ENCODE assay signal across 21 cellular contexts in genomic region chr14:31194095-31194494, GRCh38. TPM values are rescaled to one million over a fixed set of nuclear protein-coding genes. Genes with fewer than 3 reads are reported as not detected.
DNase-seq lines count a peak whose midpoint lies in the region; ATAC-seq, FAIRE-seq and TF ChIP-seq lines count a peak whose summit lies in the region.
"Had no signal": no experiment of that assay in that cellular context is flagged by ENCODE, and none has a peak within 500 bp of the region (broad histone marks: within the 10 kb centered on the region; RNA-seq: fewer than 3 reads in every experiment).

No MANE protein-coding gene starts in this region.

- TF ChIP-seq CTCF in CD4-positive, alpha-beta T cell (IDR thresholded peaks at IDR 0.05), result no peak
- no peak for TF ChIP-seq CTCF in HCT116 (IDR thresholded peaks at IDR 0.05 in 2 of 3, conservative IDR thresholded peaks at IDR 0.05 in 1 of 3; ENCODE audit: borderline replicate concordance in 1 of 3, insufficient read depth in 1 of 3, low read depth in 2 of 3, low read length in 2 of 3)
- no peak for TF ChIP-seq CTCF in fibroblast of lung (conservative IDR thresholded peaks at IDR 0.05 in 1 of 2, IDR thresholded peaks at IDR 0.05 in 1 of 2; ENCODE audit: low read depth in 1 of 2, low read length in 2 of 2)
- no peak for TF ChIP-seq CTCF in hepatocyte (IDR thresholded peaks at IDR 0.05; ENCODE audit: poor library complexity)

- H3K4me1 ChIP-seq in HCT116 (ENCODE audit: control insufficient read depth in 1 of 2, insufficient read depth in 2 of 2, low read length in 2 of 2), result peaks cover 58 to 60% of the 10 kb centered on the region in 2 experiments
- H3K4me1 ChIP-seq in fibroblast of lung (ENCODE audit: control insufficient read depth, extremely low read depth, insufficient read depth, low read length), result peaks cover 13% of the 10 kb centered on the region
- H3K4me1 ChIP-seq in hepatocyte (ENCODE audit: insufficient read depth), result peaks cover 7% of the 10 kb centered on the region

- CTCF ChIA-PET in CD4-positive, alpha-beta T cell (lab: Charles Lee), result interaction anchor here (0.8 to 2.3 kb wide), 2 partner anchors 13 to 20 kb away, joined by 3 to 8 read pairs; partner anchors contain the start of gene HECTD1
- CTCF ChIA-PET in HCT116 (lab: Charles Lee), result interaction anchor here (1.0 kb wide), 1 partner anchor 13 kb away, joined by 3 read pairs; no protein-coding TSS in a partner anchor

- no peak for TF ChIP-seq POLR2A in HCT116 (IDR thresholded peaks at IDR 0.05; ENCODE audit: borderline replicate concordance, extremely low read depth, insufficient read depth, insufficient read length)

- no TSS peak for BruUV-seq in HCT116 (replicated peaks; lab: Mats Ljungman, UMichigan)

- H4K20me1 ChIP-seq in HCT116 (ENCODE audit: insufficient read depth), result peaks cover 3% of the 10 kb centered on the region; the same call in 1 of the 2 replicates
- H4K20me1 ChIP-seq in fibroblast of lung (ENCODE audit: control insufficient read depth, extremely low read depth, insufficient read depth, low read length), result no peaks in the 10 kb centered on the region
- H4K20me1 ChIP-seq in hepatocyte (ENCODE audit: insufficient read depth, poor library complexity, severe bottlenecking), result peaks cover 60% of the 10 kb centered on the region

- no peaks in the 10 kb centered on the region for H3K27me3 Mint-ChIP-seq in CD4-positive, alpha-beta T cell
- no peaks in the 10 kb centered on the region for H3K27me3 Mint-ChIP-seq in activated T-helper 17 cell treated with anti-CD3 and anti-CD28 coated beads, Interleukin-2, amount 50 U/mL, for 72 hours
- H3K27me3 Mint-ChIP-seq: dendritic cell treated with granulocyte-macrophage colony-stimulating factor and Interleukin-4, amounts not matched to agents 40 ng/mL and 50 ng/mL, for 4 days had no signal

- H3K79me2 ChIP-seq in HCT116 (ENCODE audit: insufficient read depth, low read length) (peaks cover 100% of the 10 kb centered on the region), fibroblast of lung (ENCODE audit: control insufficient read depth, insufficient read depth, low read length) (peaks cover 67% of the 10 kb centered on the region), hepatocyte (peaks cover 100% of the 10 kb centered on the region)

- no peak overlapping the region; a peak in 1 of 4 replicates for H3K4me3 ChIP-seq in HCT116 (replicated peaks in 1 of 2; ENCODE audit: low read depth in 1 of 2, low read length in 2 of 2)
- no peak overlapping the region for H3K4me3 ChIP-seq in fibroblast of lung (replicated peaks in 1 of 4; ENCODE audit: control extremely low read depth in 1 of 4, insufficient read depth in 1 of 4, low read depth in 3 of 4, low read length in 4 of 4)
- H3K4me3 ChIP-seq in hepatocyte, result no peak overlapping the region
- H3K4me3 ChIP-seq: ascending aorta, GM12878, heart right ventricle, K562 had no signal

- peaks cover 3 to 6% of the 10 kb centered on the region in 2 experiments; a peak in 1 of 4 replicates for H3K36me3 ChIP-seq in HCT116 (ENCODE audit: control insufficient read depth in 1 of 2, insufficient read depth in 2 of 2, low read length in 2 of 2)
- H3K36me3 ChIP-seq in fibroblast of lung (ENCODE audit: control insufficient read depth, insufficient read depth, low read length), result peaks cover 3% of the 10 kb centered on the region
- no peaks in the 10 kb centered on the region for H3K36me3 ChIP-seq in hepatocyte (replicated peaks; ENCODE audit: insufficient read depth, low read depth)

- no peak for DNase-seq in CD4-positive, alpha-beta T cell
- DNase-seq in HCT116 (ENCODE audit: low read depth, low spot score) (no peak), fibroblast of lung (ENCODE audit: low read depth in 2 of 2) (peak; percentile 40 to 41), RCC 7860 (ENCODE audit: low spot score) (no peak), hepatocyte (ENCODE audit: low spot score) (no peak), cerebellar nuclear complex (lab: John Stamatoyannopoulos, UW) (no peak), middle frontal gyrus (ENCODE audit: extremely low spot score, low spot score) (no peak)
- DNase-seq: activated CD4-positive, CD25-positive, alpha-beta regulatory T cell treated with anti-CD3 and anti-CD28 coated beads, Interleukin-2, amount 50 U/mL, for 72 hours; activated CD8-positive, alpha-beta memory T cell treated with anti-CD3 and anti-CD28 coated beads, Interleukin-2, amount 50 U/mL, for 4 hours; Caco-2; heart right ventricle; kidney; NCI-H1417; SHP77; stimulated activated CD4-positive, alpha-beta T cell treated with anti-CD3 and anti-CD28 coated beads, Interleukin-2, amount 100 ng/mL, for 24 hours had no signal

- peak overlapping the region; percentile 68 for H3K4me2 ChIP-seq in HCT116 (ENCODE audit: low read length)
- H3K4me2 ChIP-seq in fibroblast of lung (ENCODE audit: extremely low read depth, insufficient read depth, low read length), result peak overlapping the region; percentile 27
- H3K4me2 ChIP-seq in hepatocyte, result no peak overlapping the region

- H3K27me3 ChIP-seq in CD4-positive, alpha-beta T cell (ENCODE audit: control insufficient read depth, insufficient read depth, low read length), result no peaks in the 10 kb centered on the region
- no peaks in the 10 kb centered on the region for H3K27me3 ChIP-seq in HCT116 (ENCODE audit: insufficient read depth, low read length)
- no peaks in the 10 kb centered on the region for H3K27me3 ChIP-seq in fibroblast of lung (ENCODE audit: control insufficient read depth, insufficient read depth, low read length)
- H3K27me3 ChIP-seq in hepatocyte, result no peaks in the 10 kb centered on the region
- H3K27me3 ChIP-seq: ascending aorta, heart right ventricle had no signal

- H3K9me3 ChIP-seq in CD4-positive, alpha-beta T cell (ENCODE audit: control insufficient read depth, low read length), result no peaks in the 10 kb centered on the region
- H3K9me3 ChIP-seq in HCT116 (ENCODE audit: control insufficient read depth in 1 of 2, insufficient read depth in 1 of 2, low read depth in 1 of 2, low read length in 2 of 2), result no peaks in the 10 kb centered on the region
- no peaks in the 10 kb centered on the region for H3K9me3 ChIP-seq in fibroblast of lung (ENCODE audit: control insufficient read depth, insufficient read depth, low read depth, low read length)
- no peaks in the 10 kb centered on the region for H3K9me3 ChIP-seq in hepatocyte (ENCODE audit: low read depth)
- H3K9me3 ChIP-seq: ascending aorta, Caco-2, heart right ventricle had no signal

- no peaks in the 10 kb centered on the region for H3K9me3 Mint-ChIP-seq in CD4-positive, alpha-beta T cell
- H3K9me3 Mint-ChIP-seq in activated T-helper 17 cell treated with anti-CD3 and anti-CD28 coated beads, Interleukin-2, amount 50 U/mL, for 72 hours, result no peaks in the 10 kb centered on the region
- H3K9me3 Mint-ChIP-seq: dendritic cell treated with granulocyte-macrophage colony-stimulating factor and Interleukin-4, amounts not matched to agents 40 ng/mL and 50 ng/mL, for 4 days; T-helper 2 cell treated with Interferon-gamma antibody and Interleukin-4, amounts not matched to agents 5 μg/mL and 100 μg/mL, for 36 hours had no signal

- no peak overlapping the region for H3K27ac ChIP-seq in CD4-positive, alpha-beta T cell (ENCODE audit: low read depth, low read length)
- H3K27ac ChIP-seq in HCT116 (ENCODE audit: low read depth, low read length), result peak overlapping the region; percentile 93; the same call in 1 of the 2 replicates
- H3K27ac ChIP-seq in fibroblast of lung (ENCODE audit: insufficient read depth, low read length), result no peak overlapping the region
- no peak overlapping the region for H3K27ac ChIP-seq in hepatocyte
- H3K27ac ChIP-seq: ascending aorta, heart right ventricle had no signal

- intact Hi-C loops in CD4-positive, alpha-beta T cell (cut with DNase I, micrococcal nuclease), result no loop called here
- intact Hi-C loops in HCT116 (cut with micrococcal nuclease), result no loop called here

- no peak for FAIRE-seq in RCC 7860 (lab: Jason Lieb, UNC)
- FAIRE-seq: GM12878, K562, kidney had no signal

- H3K36me3 Mint-ChIP-seq in CD4-positive, alpha-beta T cell (ENCODE audit: low read depth), result peaks cover 78% of the 10 kb centered on the region
- peaks cover 92% of the 10 kb centered on the region for H3K36me3 Mint-ChIP-seq in activated T-helper 17 cell treated with anti-CD3 and anti-CD28 coated beads, Interleukin-2, amount 50 U/mL, for 72 hours (ENCODE audit: low read depth)

- POLR2A ChIA-PET in CD4-positive, alpha-beta T cell (lab: Charles Lee), result interaction anchor here (0.8 to 3.1 kb wide), 2 partner anchors 12 to 14 kb away, joined by 3 to 20 read pairs; partner anchors contain the start of gene HECTD1
- POLR2A ChIA-PET in HCT116 (lab: Charles Lee), result no interaction called here

- no peak overlapping the region for H3K4me3 Mint-ChIP-seq in CD4-positive, alpha-beta T cell
- H3K4me3 Mint-ChIP-seq in activated T-helper 17 cell treated with anti-CD3 and anti-CD28 coated beads, Interleukin-2, amount 50 U/mL, for 72 hours, result no peak overlapping the region
- H3K4me3 Mint-ChIP-seq: dendritic cell treated with granulocyte-macrophage colony-stimulating factor and Interleukin-4, amounts not matched to agents 40 ng/mL and 50 ng/mL, for 4 days; T-helper 2 cell treated with Interferon-gamma antibody and Interleukin-4, amounts not matched to agents 5 μg/mL and 100 μg/mL, for 36 hours had no signal

- H3K9ac ChIP-seq in HCT116 (ENCODE audit: low read length) (no peak overlapping the region), fibroblast of lung (ENCODE audit: insufficient read depth, low read length) (no peak overlapping the region)

- whole genome bisulfite sequencing in hepatocyte (ENCODE audit: low lambda C conversion rate, missing lambda C conversion rate), result 84% methylated on average over 3 of the region's 3 CpGs

- peak overlapping the region; percentile 25 for H3K27ac Mint-ChIP-seq in CD4-positive, alpha-beta T cell
- no peak overlapping the region for H3K27ac Mint-ChIP-seq in activated T-helper 17 cell treated with anti-CD3 and anti-CD28 coated beads, Interleukin-2, amount 50 U/mL, for 72 hours
- H3K27ac Mint-ChIP-seq: dendritic cell treated with granulocyte-macrophage colony-stimulating factor and Interleukin-4, amounts not matched to agents 40 ng/mL and 50 ng/mL, for 4 days; T-helper 2 cell treated with Interferon-gamma antibody and Interleukin-4, amounts not matched to agents 5 μg/mL and 100 μg/mL, for 36 hours had no signal

- peaks cover 62% of the 10 kb centered on the region for H3K4me1 Mint-ChIP-seq in CD4-positive, alpha-beta T cell (ENCODE audit: low read depth)
- H3K4me1 Mint-ChIP-seq in activated T-helper 17 cell treated with anti-CD3 and anti-CD28 coated beads, Interleukin-2, amount 50 U/mL, for 72 hours, result peaks cover 21% of the 10 kb centered on the region

- no peak overlapping the region for H2AFZ ChIP-seq in HCT116 (ENCODE audit: low read depth, low read length, poor library complexity, severe bottlenecking)
- H2AFZ ChIP-seq in fibroblast of lung (ENCODE audit: low read length), result no peak overlapping the region
- H2AFZ ChIP-seq in hepatocyte, result no peak overlapping the region

- no peak for ATAC-seq in CD4-positive, alpha-beta T cell (ENCODE audit: poor library complexity)
- no peak for ATAC-seq in HCT116
- peak; percentile 80 for ATAC-seq in activated T-helper 17 cell treated with anti-CD3 and anti-CD28 coated beads, Interleukin-2, amount 50 U/mL, for 72 hours (replicated peaks)
- ATAC-seq: GM12878, heart right ventricle, K562 had no signal

- no peak for TF ChIP-seq RAD21 in HCT116 (IDR thresholded peaks at IDR 0.05; ENCODE audit: low read depth)

- RAD21 ChIA-PET in HCT116 (lab: Charles Lee; ENCODE audit: low non-redundant PET in 1 of 2, low total read pairs in 2 of 2, uncharacterized antibody in 2 of 2, unreplicated experiment in 2 of 2), result no interaction called here

- H3K9me2 ChIP-seq in HCT116 (ENCODE audit: insufficient read depth) (no peaks in the 10 kb centered on the region), hepatocyte (replicated peaks; ENCODE audit: insufficient read depth) (no peaks in the 10 kb centered on the region)

RNA-seq across cellular contexts. Expression of gene HECTD1, which starts 13.5 kb away (rescaled TPM):
- total RNA-seq in CD4-positive, alpha-beta T cell, result 100 to 1,000 TPM; 162 to 168 TPM
- total RNA-seq in HCT116 (2021; ENCODE audit: unreplicated experiment) (160 TPM), fibroblast of lung (405 and 534 TPM in 2 replicates), hepatocyte (147 and 159 TPM in 2 replicates)
- polyA plus RNA-seq in HCT116 (2012), result 68.8 and 71.3 TPM in 2 replicates
- total RNA-seq in activated T-helper 17 cell treated with anti-CD3 and anti-CD28 coated beads, Interleukin-2, amount 50 U/mL, for 72 hours, result 10 to 100 TPM; 88.3 to 92.8 TPM
- polyA plus RNA-seq in fibroblast of lung (132 and 135 TPM in 2 replicates), hepatocyte (45.2 and 48.6 TPM in 2 replicates)
- polyA plus RNA-seq in fibroblast of lung (2012), result 81.1 and 85.9 TPM in 2 replicates
- 172 and 257 TPM in 2 replicates for polyA minus RNA-seq in fibroblast of lung (ENCODE audit: low replicate concordance)

Comparison
In these comparisons a context has a peak if more than half of its experiments do, and no peak if none do; other contexts are left out.
1. DNase-seq: peak in fibroblast of lung (2 of 2); none in CD4-positive, alpha-beta T cell (0 of 10), HCT116 (single experiment), RCC 7860 (single experiment), hepatocyte (single experiment), cerebellar nuclear complex (0 of 2) and middle frontal gyrus (single experiment).